Comparison of ENCODE assay signal across 8 cellular contexts in the genomic region with DNA sequence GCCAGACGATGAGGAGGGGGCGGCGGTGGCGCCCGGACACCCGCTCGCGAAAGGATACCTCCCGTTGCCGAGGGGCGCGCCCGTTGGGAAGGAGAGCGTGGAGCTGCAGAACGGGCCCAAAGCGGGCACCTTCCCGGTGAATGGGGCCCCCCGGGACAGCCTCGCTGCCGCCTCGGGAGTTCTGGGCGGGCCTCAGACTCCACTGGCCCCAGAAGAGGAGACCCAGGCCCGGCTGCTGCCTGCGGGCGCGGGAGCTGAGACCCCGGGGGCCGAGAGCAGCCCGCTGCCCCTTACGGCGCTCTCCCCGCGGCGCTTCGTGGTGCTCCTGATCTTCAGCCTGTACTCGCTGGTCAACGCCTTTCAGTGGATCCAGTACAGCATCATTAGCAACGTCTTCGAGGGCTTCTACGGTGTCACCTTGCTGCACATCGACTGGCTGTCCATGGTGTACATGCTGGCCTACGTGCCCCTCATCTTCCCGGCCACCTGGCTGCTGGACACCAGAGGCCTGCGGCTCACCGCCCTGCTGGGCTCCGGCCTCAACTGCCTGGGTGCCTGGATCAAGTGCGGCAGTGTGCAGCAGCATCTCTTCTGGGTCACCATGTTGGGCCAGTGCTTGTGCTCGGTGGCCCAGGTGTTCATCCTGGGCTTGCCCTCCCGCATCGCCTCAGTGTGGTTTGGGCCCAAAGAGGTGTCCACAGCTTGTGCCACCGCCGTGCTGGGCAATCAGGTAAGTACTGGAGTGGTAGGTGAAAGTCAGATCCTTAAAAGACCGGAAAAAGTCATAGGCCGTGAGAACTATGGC. TPM values are rescaled to one million over a fixed set of nuclear protein-coding genes. Genes with fewer than 3 reads are reported as not detected.
DNase-seq lines count a peak whose midpoint lies in the region; ATAC-seq and TF ChIP-seq lines count a peak whose summit lies in the region.

No MANE protein-coding gene starts in this region.

- H3K4me3 ChIP-seq in choroid plexus epithelial cell (ENCODE audit: low read depth, low read length) = peak overlapping the region; percentile 88
- peak overlapping the region; percentile 92 to 96 for H3K4me3 ChIP-seq in left lung

- TF ChIP-seq CTCF in choroid plexus epithelial cell (conservative IDR thresholded peaks at IDR 0.05; ENCODE audit: low read depth, low read length) = no peak
- no peak for TF ChIP-seq CTCF in left lung (IDR thresholded peaks at IDR 0.05)

- intact Hi-C loops in left lung (cut with DNase I) = no loop called here

- H3K4me1 ChIP-seq in left lung = peaks cover 11 to 49% of the 10 kb centered on the region in 2 donors

- no peaks in the 10 kb centered on the region for H3K36me3 ChIP-seq in left lung

- peak; percentile 16 for ATAC-seq in GM21381 (IDR thresholded peaks at IDR 0.05; ENCODE audit: unreplicated experiment)
- ATAC-seq in left lung = peak; percentile 48

- H3K9me3 ChIP-seq in left lung = no peaks in the 10 kb centered on the region

- DNase-seq in EL (peak; percentile 34), HT-29 (ENCODE audit: low spot score) (peak; percentile 44), SW480 (ENCODE audit: low spot score) (peak; percentile 55), choroid plexus epithelial cell (ENCODE audit: low read depth) (peak; percentile 52), left lung (peak; percentile 41 to 82), NCI-H1436 (lab: John Stamatoyannopoulos, UW) (no peak)
- DNase-seq in stimulated activated CD8-positive, alpha-beta memory T cell treated with anti-CD3 and anti-CD28 coated beads, Interleukin-12 subunit alpha, Interleukin-12 subunit beta, amount 100 ng/mL, for 4 hours (ENCODE audit: low read depth) = peak; percentile 7

- no peaks in the 10 kb centered on the region for H3K27me3 ChIP-seq in left lung

- peak overlapping the region; percentile 84 to 96 for H3K27ac ChIP-seq in left lung

RNA-seq across cellular contexts. Expression of gene FLVCR1, which starts 0.6 kb away (rescaled TPM):
- 11.7 and 13.6 TPM in 2 replicates for total RNA-seq in HT-29 (2014; rRNA removed; shearing (Covaris generic))
- total RNA-seq in left lung = 10 to 100 TPM in 1 of 2 donors, 1 to 10 TPM in 1; 6.1 to 13.0 TPM

RNA-seq across cellular contexts. Expression of gene SPATA45, which starts 11.2 kb away (rescaled TPM):
- not detected in 2 replicates for total RNA-seq in HT-29 (2014; rRNA removed; shearing (Covaris generic))
- not detected for total RNA-seq in left lung
